8 cellular contexts compared by ENCODE assay signal in the genomic region with DNA sequence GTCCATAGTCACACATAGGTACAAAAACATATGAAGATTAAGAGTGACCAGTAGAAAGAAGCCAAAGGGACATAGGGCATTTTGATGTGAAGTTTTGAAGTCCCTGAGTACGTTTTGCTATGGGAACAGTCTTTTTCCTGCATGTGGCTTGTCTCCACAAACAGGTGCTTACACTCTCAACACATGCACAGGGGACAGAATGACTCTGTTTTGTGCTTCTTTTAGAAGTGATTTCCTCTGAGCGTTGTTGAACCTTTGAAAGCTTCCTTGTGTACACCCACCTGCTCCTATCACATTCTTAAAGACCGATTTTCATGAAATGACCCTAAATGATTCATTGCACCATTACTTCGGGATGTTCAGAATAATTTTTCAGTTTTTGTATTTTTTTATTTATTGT.
"Had no signal": no experiment of that assay in that cellular context is flagged by ENCODE, and none has a peak within 500 bp of the region (broad histone marks: within the 10 kb centered on the region; RNA-seq: fewer than 3 reads in every experiment).

No MANE protein-coding gene starts in this region.

- FAIRE-seq: G401.6, GM12878, GM12891, GM12892, GM18507, GM19239 had no signal

- DNase-seq: GDM1, GF-D8 had no signal

- H3K4me3 ChIP-seq: GM12878 had no signal

- ATAC-seq: GM12878 had no signal
